In the genomic region with DNA sequence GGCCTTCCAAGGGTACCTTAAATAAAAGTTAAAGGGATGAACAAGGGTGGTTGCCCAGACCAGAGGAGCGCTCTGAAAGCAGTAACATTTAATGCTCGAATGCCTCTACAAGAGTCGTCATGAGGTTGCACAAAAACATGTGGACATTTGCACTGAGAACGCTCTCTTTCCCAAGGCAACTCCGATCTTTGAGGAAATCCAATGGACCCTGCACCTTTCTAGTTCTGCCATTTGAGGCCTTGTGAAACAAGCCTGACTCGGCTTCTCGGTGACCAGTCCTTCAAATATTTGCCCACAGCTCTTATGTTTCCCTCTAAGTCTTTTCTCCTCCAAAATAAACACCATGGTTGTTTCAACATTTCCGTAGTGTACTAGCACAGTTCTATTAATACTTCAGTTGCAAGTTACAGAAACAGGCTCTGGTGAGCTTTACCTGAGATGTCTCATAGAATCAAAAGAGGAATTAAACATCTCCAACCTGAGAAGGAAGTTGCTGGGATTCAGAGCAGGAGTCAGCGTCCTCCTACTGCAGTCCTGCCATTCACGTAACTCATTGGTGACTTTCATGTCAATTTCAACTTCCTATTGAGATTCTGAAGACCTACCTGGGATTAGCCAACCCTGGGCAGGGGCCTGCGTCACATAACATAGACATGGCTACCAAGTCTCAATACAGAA, we compare ENCODE assay signal across 1 cellular context.
TF ChIP-seq lines count a peak whose summit lies in the region.

No MANE protein-coding gene starts in this region.

TF ChIP-seq in HepG2, 621 proteins besides CTCF, POLR2A, EP300 and RAD21 (continued from another document and continues in another):
- TF ChIP-seq, protein P1, sequence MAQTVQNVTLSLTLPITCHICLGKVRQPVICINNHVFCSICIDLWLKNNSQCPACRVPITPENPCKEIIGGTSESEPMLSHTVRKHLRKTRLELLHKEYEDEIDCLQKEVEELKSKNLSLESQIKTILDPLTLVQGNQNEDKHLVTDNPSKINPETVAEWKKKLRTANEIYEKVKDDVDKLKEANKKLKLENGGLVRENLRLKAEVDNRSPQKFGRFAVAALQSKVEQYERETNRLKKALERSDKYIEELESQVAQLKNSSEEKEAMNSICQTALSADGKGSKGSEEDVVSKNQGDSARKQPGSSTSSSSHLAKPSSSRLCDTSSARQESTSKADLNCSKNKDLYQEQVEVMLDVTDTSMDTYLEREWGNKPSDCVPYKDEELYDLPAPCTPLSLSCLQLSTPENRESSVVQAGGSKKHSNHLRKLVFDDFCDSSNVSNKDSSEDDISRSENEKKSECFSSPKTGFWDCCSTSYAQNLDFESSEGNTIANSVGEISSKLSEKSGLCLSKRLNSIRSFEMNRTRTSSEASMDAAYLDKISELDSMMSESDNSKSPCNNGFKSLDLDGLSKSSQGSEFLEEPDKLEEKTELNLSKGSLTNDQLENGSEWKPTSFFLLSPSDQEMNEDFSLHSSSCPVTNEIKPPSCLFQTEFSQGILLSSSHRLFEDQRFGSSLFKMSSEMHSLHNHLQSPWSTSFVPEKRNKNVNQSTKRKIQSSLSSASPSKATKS (CRISPR knock-in tag; IDR thresholded peaks at IDR 0.05), result no peak
- TF ChIP-seq, protein P2, sequence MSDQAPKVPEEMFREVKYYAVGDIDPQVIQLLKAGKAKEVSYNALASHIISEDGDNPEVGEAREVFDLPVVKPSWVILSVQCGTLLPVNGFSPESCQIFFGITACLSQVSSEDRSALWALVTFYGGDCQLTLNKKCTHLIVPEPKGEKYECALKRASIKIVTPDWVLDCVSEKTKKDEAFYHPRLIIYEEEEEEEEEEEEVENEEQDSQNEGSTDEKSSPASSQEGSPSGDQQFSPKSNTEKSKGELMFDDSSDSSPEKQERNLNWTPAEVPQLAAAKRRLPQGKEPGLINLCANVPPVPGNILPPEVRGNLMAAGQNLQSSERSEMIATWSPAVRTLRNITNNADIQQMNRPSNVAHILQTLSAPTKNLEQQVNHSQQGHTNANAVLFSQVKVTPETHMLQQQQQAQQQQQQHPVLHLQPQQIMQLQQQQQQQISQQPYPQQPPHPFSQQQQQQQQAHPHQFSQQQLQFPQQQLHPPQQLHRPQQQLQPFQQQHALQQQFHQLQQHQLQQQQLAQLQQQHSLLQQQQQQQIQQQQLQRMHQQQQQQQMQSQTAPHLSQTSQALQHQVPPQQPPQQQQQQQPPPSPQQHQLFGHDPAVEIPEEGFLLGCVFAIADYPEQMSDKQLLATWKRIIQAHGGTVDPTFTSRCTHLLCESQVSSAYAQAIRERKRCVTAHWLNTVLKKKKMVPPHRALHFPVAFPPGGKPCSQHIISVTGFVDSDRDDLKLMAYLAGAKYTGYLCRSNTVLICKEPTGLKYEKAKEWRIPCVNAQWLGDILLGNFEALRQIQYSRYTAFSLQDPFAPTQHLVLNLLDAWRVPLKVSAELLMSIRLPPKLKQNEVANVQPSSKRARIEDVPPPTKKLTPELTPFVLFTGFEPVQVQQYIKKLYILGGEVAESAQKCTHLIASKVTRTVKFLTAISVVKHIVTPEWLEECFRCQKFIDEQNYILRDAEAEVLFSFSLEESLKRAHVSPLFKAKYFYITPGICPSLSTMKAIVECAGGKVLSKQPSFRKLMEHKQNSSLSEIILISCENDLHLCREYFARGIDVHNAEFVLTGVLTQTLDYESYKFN (CRISPR knock-in tag; conservative IDR thresholded peaks at IDR 0.05), result peak; percentile 95
- TF ChIP-seq ZNF841 (CRISPR knock-in tag; IDR thresholded peaks at IDR 0.05; ENCODE audit: borderline replicate concordance), result no peak
- peak; percentile 51; the same call in 1 of the 2 replicates for TF ChIP-seq JUN (CRISPR knock-in tag; IDR thresholded peaks at IDR 0.05)
- TF ChIP-seq, protein P3, sequence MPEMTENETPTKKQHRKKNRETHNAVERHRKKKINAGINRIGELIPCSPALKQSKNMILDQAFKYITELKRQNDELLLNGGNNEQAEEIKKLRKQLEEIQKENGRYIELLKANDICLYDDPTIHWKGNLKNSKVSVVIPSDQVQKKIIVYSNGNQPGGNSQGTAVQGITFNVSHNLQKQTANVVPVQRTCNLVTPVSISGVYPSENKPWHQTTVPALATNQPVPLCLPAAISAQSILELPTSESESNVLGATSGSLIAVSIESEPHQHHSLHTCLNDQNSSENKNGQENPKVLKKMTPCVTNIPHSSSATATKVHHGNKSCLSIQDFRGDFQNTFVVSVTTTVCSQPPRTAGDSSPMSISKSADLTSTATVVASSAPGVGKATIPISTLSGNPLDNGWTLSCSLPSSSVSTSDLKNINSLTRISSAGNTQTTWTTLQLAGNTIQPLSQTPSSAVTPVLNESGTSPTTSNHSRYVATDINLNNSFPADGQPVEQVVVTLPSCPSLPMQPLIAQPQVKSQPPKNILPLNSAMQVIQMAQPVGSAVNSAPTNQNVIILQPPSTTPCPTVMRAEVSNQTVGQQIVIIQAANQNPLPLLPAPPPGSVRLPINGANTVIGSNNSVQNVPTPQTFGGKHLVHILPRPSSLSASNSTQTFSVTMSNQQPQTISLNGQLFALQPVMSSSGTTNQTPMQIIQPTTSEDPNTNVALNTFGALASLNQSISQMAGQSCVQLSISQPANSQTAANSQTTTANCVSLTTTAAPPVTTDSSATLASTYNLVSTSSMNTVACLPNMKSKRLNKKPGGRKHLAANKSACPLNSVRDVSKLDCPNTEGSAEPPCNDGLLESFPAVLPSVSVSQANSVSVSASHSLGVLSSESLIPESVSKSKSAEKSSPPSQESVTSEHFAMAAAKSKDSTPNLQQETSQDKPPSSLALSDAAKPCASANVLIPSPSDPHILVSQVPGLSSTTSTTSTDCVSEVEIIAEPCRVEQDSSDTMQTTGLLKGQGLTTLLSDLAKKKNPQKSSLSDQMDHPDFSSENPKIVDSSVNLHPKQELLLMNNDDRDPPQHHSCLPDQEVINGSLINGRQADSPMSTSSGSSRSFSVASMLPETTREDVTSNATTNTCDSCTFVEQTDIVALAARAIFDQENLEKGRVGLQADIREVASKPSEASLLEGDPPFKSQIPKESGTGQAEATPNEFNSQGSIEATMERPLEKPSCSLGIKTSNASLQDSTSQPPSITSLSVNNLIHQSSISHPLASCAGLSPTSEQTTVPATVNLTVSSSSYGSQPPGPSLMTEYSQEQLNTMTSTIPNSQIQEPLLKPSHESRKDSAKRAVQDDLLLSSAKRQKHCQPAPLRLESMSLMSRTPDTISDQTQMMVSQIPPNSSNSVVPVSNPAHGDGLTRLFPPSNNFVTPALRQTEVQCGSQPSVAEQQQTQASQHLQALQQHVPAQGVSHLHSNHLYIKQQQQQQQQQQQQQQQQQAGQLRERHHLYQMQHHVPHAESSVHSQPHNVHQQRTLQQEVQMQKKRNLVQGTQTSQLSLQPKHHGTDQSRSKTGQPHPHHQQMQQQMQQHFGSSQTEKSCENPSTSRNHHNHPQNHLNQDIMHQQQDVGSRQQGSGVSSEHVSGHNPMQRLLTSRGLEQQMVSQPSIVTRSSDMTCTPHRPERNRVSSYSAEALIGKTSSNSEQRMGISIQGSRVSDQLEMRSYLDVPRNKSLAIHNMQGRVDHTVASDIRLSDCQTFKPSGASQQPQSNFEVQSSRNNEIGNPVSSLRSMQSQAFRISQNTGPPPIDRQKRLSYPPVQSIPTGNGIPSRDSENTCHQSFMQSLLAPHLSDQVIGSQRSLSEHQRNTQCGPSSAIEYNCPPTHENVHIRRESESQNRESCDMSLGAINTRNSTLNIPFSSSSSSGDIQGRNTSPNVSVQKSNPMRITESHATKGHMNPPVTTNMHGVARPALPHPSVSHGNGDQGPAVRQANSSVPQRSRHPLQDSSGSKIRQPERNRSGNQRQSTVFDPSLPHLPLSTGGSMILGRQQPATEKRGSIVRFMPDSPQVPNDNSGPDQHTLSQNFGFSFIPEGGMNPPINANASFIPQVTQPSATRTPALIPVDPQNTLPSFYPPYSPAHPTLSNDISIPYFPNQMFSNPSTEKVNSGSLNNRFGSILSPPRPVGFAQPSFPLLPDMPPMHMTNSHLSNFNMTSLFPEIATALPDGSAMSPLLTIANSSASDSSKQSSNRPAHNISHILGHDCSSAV (CRISPR knock-in tag; IDR thresholded peaks at IDR 0.05; ENCODE audit: borderline replicate concordance), result no peak
- TF ChIP-seq, protein P4, sequence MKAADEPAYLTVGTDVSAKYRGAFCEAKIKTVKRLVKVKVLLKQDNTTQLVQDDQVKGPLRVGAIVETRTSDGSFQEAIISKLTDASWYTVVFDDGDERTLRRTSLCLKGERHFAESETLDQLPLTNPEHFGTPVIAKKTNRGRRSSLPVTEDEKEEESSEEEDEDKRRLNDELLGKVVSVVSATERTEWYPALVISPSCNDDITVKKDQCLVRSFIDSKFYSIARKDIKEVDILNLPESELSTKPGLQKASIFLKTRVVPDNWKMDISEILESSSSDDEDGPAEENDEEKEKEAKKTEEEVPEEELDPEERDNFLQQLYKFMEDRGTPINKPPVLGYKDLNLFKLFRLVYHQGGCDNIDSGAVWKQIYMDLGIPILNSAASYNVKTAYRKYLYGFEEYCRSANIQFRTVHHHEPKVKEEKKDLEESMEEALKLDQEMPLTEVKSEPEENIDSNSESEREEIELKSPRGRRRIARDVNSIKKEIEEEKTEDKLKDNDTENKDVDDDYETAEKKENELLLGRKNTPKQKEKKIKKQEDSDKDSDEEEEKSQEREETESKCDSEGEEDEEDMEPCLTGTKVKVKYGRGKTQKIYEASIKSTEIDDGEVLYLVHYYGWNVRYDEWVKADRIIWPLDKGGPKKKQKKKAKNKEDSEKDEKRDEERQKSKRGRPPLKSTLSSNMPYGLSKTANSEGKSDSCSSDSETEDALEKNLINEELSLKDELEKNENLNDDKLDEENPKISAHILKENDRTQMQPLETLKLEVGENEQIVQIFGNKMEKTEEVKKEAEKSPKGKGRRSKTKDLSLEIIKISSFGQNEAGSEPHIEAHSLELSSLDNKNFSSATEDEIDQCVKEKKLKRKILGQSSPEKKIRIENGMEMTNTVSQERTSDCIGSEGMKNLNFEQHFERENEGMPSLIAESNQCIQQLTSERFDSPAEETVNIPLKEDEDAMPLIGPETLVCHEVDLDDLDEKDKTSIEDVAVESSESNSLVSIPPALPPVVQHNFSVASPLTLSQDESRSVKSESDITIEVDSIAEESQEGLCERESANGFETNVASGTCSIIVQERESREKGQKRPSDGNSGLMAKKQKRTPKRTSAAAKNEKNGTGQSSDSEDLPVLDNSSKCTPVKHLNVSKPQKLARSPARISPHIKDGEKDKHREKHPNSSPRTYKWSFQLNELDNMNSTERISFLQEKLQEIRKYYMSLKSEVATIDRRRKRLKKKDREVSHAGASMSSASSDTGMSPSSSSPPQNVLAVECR (CRISPR knock-in tag; IDR thresholded peaks at IDR 0.05; ENCODE audit: borderline replicate concordance), result no peak; the same call in 1 of the 2 replicates
- TF ChIP-seq, protein P5, sequence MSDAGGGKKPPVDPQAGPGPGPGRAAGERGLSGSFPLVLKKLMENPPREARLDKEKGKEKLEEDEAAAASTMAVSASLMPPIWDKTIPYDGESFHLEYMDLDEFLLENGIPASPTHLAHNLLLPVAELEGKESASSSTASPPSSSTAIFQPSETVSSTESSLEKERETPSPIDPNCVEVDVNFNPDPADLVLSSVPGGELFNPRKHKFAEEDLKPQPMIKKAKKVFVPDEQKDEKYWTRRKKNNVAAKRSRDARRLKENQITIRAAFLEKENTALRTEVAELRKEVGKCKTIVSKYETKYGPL (CRISPR knock-in tag; IDR thresholded peaks at IDR 0.05), result no peak
- TF ChIP-seq NONO (IDR thresholded peaks at IDR 0.05), result no peak
- TF ChIP-seq NONO (CRISPR knock-in tag; conservative IDR thresholded peaks at IDR 0.05), result no peak
- no peak for TF ChIP-seq ZKSCAN5 (CRISPR knock-in tag; IDR thresholded peaks at IDR 0.05)
- TF ChIP-seq, protein P6, sequence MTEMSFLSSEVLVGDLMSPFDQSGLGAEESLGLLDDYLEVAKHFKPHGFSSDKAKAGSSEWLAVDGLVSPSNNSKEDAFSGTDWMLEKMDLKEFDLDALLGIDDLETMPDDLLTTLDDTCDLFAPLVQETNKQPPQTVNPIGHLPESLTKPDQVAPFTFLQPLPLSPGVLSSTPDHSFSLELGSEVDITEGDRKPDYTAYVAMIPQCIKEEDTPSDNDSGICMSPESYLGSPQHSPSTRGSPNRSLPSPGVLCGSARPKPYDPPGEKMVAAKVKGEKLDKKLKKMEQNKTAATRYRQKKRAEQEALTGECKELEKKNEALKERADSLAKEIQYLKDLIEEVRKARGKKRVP (CRISPR knock-in tag; IDR thresholded peaks at IDR 0.05), result peak in 1 of 2 experiments; percentile 64; a peak in 2 of 4 replicates
- TF ChIP-seq, protein P7, sequence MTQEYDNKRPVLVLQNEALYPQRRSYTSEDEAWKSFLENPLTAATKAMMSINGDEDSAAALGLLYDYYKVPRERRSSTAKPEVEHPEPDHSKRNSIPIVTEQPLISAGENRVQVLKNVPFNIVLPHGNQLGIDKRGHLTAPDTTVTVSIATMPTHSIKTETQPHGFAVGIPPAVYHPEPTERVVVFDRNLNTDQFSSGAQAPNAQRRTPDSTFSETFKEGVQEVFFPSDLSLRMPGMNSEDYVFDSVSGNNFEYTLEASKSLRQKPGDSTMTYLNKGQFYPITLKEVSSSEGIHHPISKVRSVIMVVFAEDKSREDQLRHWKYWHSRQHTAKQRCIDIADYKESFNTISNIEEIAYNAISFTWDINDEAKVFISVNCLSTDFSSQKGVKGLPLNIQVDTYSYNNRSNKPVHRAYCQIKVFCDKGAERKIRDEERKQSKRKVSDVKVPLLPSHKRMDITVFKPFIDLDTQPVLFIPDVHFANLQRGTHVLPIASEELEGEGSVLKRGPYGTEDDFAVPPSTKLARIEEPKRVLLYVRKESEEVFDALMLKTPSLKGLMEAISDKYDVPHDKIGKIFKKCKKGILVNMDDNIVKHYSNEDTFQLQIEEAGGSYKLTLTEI (CRISPR knock-in tag; conservative IDR thresholded peaks at IDR 0.05), result no peak
- TF ChIP-seq SMARCE1 (IDR thresholded peaks at IDR 0.05; ENCODE audit: borderline replicate concordance), result no peak
- TF ChIP-seq, protein P8, sequence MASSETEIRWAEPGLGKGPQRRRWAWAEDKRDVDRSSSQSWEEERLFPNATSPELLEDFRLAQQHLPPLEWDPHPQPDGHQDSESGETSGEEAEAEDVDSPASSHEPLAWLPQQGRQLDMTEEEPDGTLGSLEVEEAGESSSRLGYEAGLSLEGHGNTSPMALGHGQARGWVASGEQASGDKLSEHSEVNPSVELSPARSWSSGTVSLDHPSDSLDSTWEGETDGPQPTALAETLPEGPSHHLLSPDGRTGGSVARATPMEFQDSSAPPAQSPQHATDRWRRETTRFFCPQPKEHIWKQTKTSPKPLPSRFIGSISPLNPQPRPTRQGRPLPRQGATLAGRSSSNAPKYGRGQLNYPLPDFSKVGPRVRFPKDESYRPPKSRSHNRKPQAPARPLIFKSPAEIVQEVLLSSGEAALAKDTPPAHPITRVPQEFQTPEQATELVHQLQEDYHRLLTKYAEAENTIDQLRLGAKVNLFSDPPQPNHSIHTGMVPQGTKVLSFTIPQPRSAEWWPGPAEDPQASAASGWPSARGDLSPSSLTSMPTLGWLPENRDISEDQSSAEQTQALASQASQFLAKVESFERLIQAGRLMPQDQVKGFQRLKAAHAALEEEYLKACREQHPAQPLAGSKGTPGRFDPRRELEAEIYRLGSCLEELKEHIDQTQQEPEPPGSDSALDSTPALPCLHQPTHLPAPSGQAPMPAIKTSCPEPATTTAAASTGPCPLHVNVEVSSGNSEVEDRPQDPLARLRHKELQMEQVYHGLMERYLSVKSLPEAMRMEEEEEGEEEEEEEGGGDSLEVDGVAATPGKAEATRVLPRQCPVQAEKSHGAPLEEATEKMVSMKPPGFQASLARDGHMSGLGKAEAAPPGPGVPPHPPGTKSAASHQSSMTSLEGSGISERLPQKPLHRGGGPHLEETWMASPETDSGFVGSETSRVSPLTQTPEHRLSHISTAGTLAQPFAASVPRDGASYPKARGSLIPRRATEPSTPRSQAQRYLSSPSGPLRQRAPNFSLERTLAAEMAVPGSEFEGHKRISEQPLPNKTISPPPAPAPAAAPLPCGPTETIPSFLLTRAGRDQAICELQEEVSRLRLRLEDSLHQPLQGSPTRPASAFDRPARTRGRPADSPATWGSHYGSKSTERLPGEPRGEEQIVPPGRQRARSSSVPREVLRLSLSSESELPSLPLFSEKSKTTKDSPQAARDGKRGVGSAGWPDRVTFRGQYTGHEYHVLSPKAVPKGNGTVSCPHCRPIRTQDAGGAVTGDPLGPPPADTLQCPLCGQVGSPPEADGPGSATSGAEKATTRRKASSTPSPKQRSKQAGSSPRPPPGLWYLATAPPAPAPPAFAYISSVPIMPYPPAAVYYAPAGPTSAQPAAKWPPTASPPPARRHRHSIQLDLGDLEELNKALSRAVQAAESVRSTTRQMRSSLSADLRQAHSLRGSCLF (CRISPR knock-in tag; IDR thresholded peaks at IDR 0.05; ENCODE audit: borderline replicate concordance), result no peak
- no peak for TF ChIP-seq NFIB (CRISPR knock-in tag; IDR thresholded peaks at IDR 0.05; ENCODE audit: borderline replicate concordance)
- TF ChIP-seq ZNF234 (CRISPR knock-in tag; conservative IDR thresholded peaks at IDR 0.05), result no peak
